In genomic region chr12:19107750-19108149, GRCh38 we compare ENCODE assay signal across 23 cellular contexts. TPM values are rescaled to one million over a fixed set of nuclear protein-coding genes. Genes with fewer than 3 reads are reported as not detected.
A peak's percentile ranks its signal among the peaks of the same experiment; 100 is the strongest.
DNase-seq lines count a peak whose midpoint lies in the region; ATAC-seq and TF ChIP-seq lines count a peak whose summit lies in the region.
"Had no signal": no experiment of that assay in that cellular context is flagged by ENCODE, and none has a peak within 500 bp of the region (broad histone marks: within the 10 kb centered on the region; RNA-seq: fewer than 3 reads in every experiment).

No MANE protein-coding gene starts in this region.

- no peak overlapping the region for H2BK15ac ChIP-seq in mesenchymal stem cell (ENCODE audit: low read depth, poor library complexity, severe bottlenecking)

- no peak overlapping the region for H4K91ac ChIP-seq in mesenchymal stem cell (ENCODE audit: low read length)
- H4K91ac ChIP-seq in trophoblast cell (ENCODE audit: low read depth, low read length) = no peak overlapping the region

- H2BK5ac ChIP-seq in mesenchymal stem cell (ENCODE audit: low read depth, low read length, poor library complexity, severe bottlenecking) (no peak overlapping the region), trophoblast cell (ENCODE audit: low read depth, low read length, poor library complexity) (no peak overlapping the region)

- H3K4me3 ChIP-seq in GM23338 (no peak overlapping the region), mesenchymal stem cell (ENCODE audit: insufficient read depth in 1 of 2, low read depth in 1 of 2, low read length in 2 of 2) (no peak overlapping the region), trophoblast cell (ENCODE audit: low read depth, low read length) (peak overlapping the region; percentile 7)
- H3K4me3 ChIP-seq: A549; BLaER1 treated with 17β-estradiol and CSF1 and Interleukin-3, amounts not matched to agents 10 nM and 100 nM had no signal

- H3K27ac Mint-ChIP-seq in GM23338 = no peak overlapping the region
- H3K27ac Mint-ChIP-seq in WTC11 = no peak overlapping the region
- H3K27ac Mint-ChIP-seq: B cell; CD4-positive, alpha-beta T cell; CD8-positive, alpha-beta T cell had no signal

- no peaks in the 10 kb centered on the region for H3K36me3 ChIP-seq in GM23338 (ENCODE audit: insufficient read depth)
- no peaks in the 10 kb centered on the region for H3K36me3 ChIP-seq in mesenchymal stem cell (ENCODE audit: control insufficient read depth in 1 of 2, insufficient read depth in 2 of 2, low read depth in 1 of 2, low read length in 2 of 2)
- no peaks in the 10 kb centered on the region for H3K36me3 ChIP-seq in trophoblast cell (ENCODE audit: control insufficient read depth in 1 of 2, insufficient read depth in 2 of 2, low read length in 2 of 2)
- H3K36me3 ChIP-seq: BLaER1 treated with 17β-estradiol and CSF1 and Interleukin-3, amounts not matched to agents 10 nM and 100 nM had no signal

- H4K20me1 ChIP-seq in GM23338 (replicated peaks; ENCODE audit: insufficient read depth) = no peaks in the 10 kb centered on the region
- H4K20me1 ChIP-seq: BLaER1 treated with 17β-estradiol and CSF1 and Interleukin-3, amounts not matched to agents 10 nM and 100 nM had no signal

- H2AK5ac ChIP-seq in mesenchymal stem cell (ENCODE audit: low read length, severe bottlenecking) = no peak overlapping the region
- H2AK5ac ChIP-seq in trophoblast cell (ENCODE audit: low read length) = no peak overlapping the region

- no peak overlapping the region for H2BK12ac ChIP-seq in mesenchymal stem cell (ENCODE audit: low read length in 2 of 2)
- no peak overlapping the region for H2BK12ac ChIP-seq in trophoblast cell (ENCODE audit: low read length)

- H3F3A ChIP-seq in GM23338 (replicated peaks; ENCODE audit: low read depth) = no peaks in the 10 kb centered on the region

- DNase-seq in GM23338 (ENCODE audit: low spot score) (no peak), WTC11 (ENCODE audit: low spot score) (peak; percentile 12), mesenchymal stem cell (no peak), trophoblast cell (peak in 1 of 2 donors; percentile 15), GDM1 (lab: John Stamatoyannopoulos, UW) (no peak), inferior parietal cortex (ENCODE audit: extremely low spot score) (no peak), SKM-1 (lab: John Stamatoyannopoulos, UW; ENCODE audit: unreplicated experiment) (no peak)
- DNase-seq in stimulated activated CD4-positive, alpha-beta T cell treated with anti-CD3 and anti-CD28 coated beads, Interleukin-15, amount 100 ng/mL, for 24 hours = no peak
- DNase-seq: AML-193; Caco-2; Calu3; CD4-positive, alpha-beta T cell; CD8-positive, alpha-beta T cell; DMS53; DMS79; DND-41; EL; GF-D8 had no signal

- H3K18ac ChIP-seq in mesenchymal stem cell (ENCODE audit: low read depth in 1 of 2, low read length in 2 of 2) = no peak overlapping the region
- H3K18ac ChIP-seq in trophoblast cell (ENCODE audit: low read length) = no peak overlapping the region

- TF ChIP-seq CTCF in GM23338 (conservative IDR thresholded peaks at IDR 0.05; ENCODE audit: low read depth in 2 of 2) = no peak
- TF ChIP-seq CTCF in WTC11 (IDR thresholded peaks at IDR 0.05) = no peak

- H3K4me1 ChIP-seq in GM23338 (ENCODE audit: insufficient read depth) = peaks cover 12% of the 10 kb centered on the region
- peaks cover 2% of the 10 kb centered on the region for H3K4me1 ChIP-seq in mesenchymal stem cell (ENCODE audit: control insufficient read depth, insufficient read depth, low read depth, low read length)
- no peaks in the 10 kb centered on the region for H3K4me1 ChIP-seq in trophoblast cell (ENCODE audit: control insufficient read depth in 1 of 2, insufficient read depth in 2 of 2, low read length in 2 of 2)
- H3K4me1 ChIP-seq: A549; BLaER1 treated with 17β-estradiol and CSF1 and Interleukin-3, amounts not matched to agents 10 nM and 100 nM; Caco-2 had no signal

- no peak overlapping the region for H3K4ac ChIP-seq in mesenchymal stem cell (ENCODE audit: low read depth in 1 of 2, low read length in 2 of 2)
- no peak overlapping the region for H3K4ac ChIP-seq in trophoblast cell (ENCODE audit: low read depth, low read length)

- no peak overlapping the region for H3K4me3 Mint-ChIP-seq in GM23338
- no peak overlapping the region for H3K4me3 Mint-ChIP-seq in WTC11
- H3K4me3 Mint-ChIP-seq: B cell; CD4-positive, alpha-beta T cell; CD8-positive, alpha-beta T cell had no signal

- H4K8ac ChIP-seq in mesenchymal stem cell (ENCODE audit: low read length) (peak overlapping the region; percentile 60), trophoblast cell (ENCODE audit: low read depth, low read length) (no peak overlapping the region)

- no peaks in the 10 kb centered on the region for H3K9me2 ChIP-seq in GM23338 (ENCODE audit: insufficient read depth)

- H4K12ac ChIP-seq in trophoblast cell (ENCODE audit: low read depth, low read length) = no peak overlapping the region

- H3K79me1 ChIP-seq in mesenchymal stem cell (replicated peaks; ENCODE audit: low read length, poor library complexity, severe bottlenecking) (no peaks in the 10 kb centered on the region), trophoblast cell (ENCODE audit: low read length) (no peaks in the 10 kb centered on the region)

- POLR2A ChIA-PET in WTC11 (lab: Charles Lee) = no interaction called here

- H3K9me3 Mint-ChIP-seq in GM23338 (no peaks in the 10 kb centered on the region), WTC11 (no peaks in the 10 kb centered on the region)
- H3K9me3 Mint-ChIP-seq: CD4-positive, alpha-beta T cell; CD8-positive, alpha-beta T cell had no signal

- H3K14ac ChIP-seq in mesenchymal stem cell (ENCODE audit: low read length in 2 of 2) (no peak overlapping the region), trophoblast cell (ENCODE audit: low read length) (no peak overlapping the region)

- no peaks in the 10 kb centered on the region for H3K9me3 ChIP-seq in mesenchymal stem cell (ENCODE audit: control insufficient read depth, low read length)
- H3K9me3 ChIP-seq in trophoblast cell (ENCODE audit: insufficient read depth, low read depth, low read length) = no peaks in the 10 kb centered on the region
- H3K9me3 ChIP-seq: A549, Caco-2 had no signal

- H3K9ac ChIP-seq in mesenchymal stem cell (ENCODE audit: low read length) = no peak overlapping the region
- no peak overlapping the region for H3K9ac ChIP-seq in trophoblast cell (ENCODE audit: low read length)
- H3K9ac ChIP-seq: BLaER1 treated with 17β-estradiol and CSF1 and Interleukin-3, amounts not matched to agents 10 nM and 100 nM had no signal

- H2AFZ ChIP-seq in GM23338 (peak overlapping the region; percentile 40; the same call in 1 of the 2 replicates), mesenchymal stem cell (ENCODE audit: low read depth, low read length) (no peak overlapping the region), trophoblast cell (ENCODE audit: insufficient read depth, low read length, poor library complexity) (no peak overlapping the region)

- H3K4me2 ChIP-seq in GM23338 = no peak overlapping the region
- no peak overlapping the region for H3K4me2 ChIP-seq in mesenchymal stem cell (ENCODE audit: low read length, poor library complexity, severe bottlenecking)
- no peak overlapping the region for H3K4me2 ChIP-seq in trophoblast cell (ENCODE audit: low read length)
- H3K4me2 ChIP-seq: A549; BLaER1 treated with 17β-estradiol and CSF1 and Interleukin-3, amounts not matched to agents 10 nM and 100 nM had no signal

- H3K4me1 Mint-ChIP-seq in GM23338 = peaks cover 11% of the 10 kb centered on the region; the same call in 2 of the 3 replicates
- peaks cover 20% of the 10 kb centered on the region for H3K4me1 Mint-ChIP-seq in WTC11
- H3K4me1 Mint-ChIP-seq: B cell had no signal

- H3K36me3 Mint-ChIP-seq in GM23338 (ENCODE audit: low read depth) = no peaks in the 10 kb centered on the region
- no peaks in the 10 kb centered on the region for H3K36me3 Mint-ChIP-seq in WTC11
- H3K36me3 Mint-ChIP-seq: CD8-positive, alpha-beta T cell had no signal

- peaks cover 4% of the 10 kb centered on the region for H3K27me3 Mint-ChIP-seq in GM23338 (ENCODE audit: insufficient read depth, low read depth, poor library complexity)
- no peaks in the 10 kb centered on the region for H3K27me3 Mint-ChIP-seq in WTC11 (ENCODE audit: low read depth)
- H3K27me3 Mint-ChIP-seq: B cell; CD4-positive, alpha-beta T cell had no signal

- CTCF ChIA-PET in WTC11 (lab: Charles Lee) = interaction anchor here (0.6 kb wide), 1 partner anchor 469 kb away, joined by 4 read pairs; no protein-coding TSS in a partner anchor

- ATAC-seq in GM23338 (no peak), WTC11 (no peak; the same call in 1 of the 2 replicates)
- ATAC-seq: A549; CD8-positive, alpha-beta T cell had no signal

- WGBS in mesenchymal stem cell = 98% methylated on average over 23 of the region's 24 CpGs
- no CpG with 5 or more reads among the region's 24 CpGs for WGBS in trophoblast cell (ENCODE audit: extremely low coverage, insufficient coverage, insufficient read length)

- H3K79me2 ChIP-seq in GM23338 (replicated peaks; ENCODE audit: insufficient read depth) (no peaks in the 10 kb centered on the region), trophoblast cell (ENCODE audit: control insufficient read depth, insufficient read depth, low read length, poor library complexity) (no peaks in the 10 kb centered on the region)

- H3K27ac ChIP-seq in GM23338 (ENCODE audit: low read depth) = no peak overlapping the region
- no peak overlapping the region for H3K27ac ChIP-seq in mesenchymal stem cell (ENCODE audit: low read length, poor library complexity, severe bottlenecking)
- no peak overlapping the region for H3K27ac ChIP-seq in trophoblast cell (ENCODE audit: low read depth, low read length)
- H3K27ac ChIP-seq: 22Rv1; A549; BLaER1 treated with 17β-estradiol and CSF1 and Interleukin-3, amounts not matched to agents 10 nM and 100 nM; C4-2B had no signal

- H3K23ac ChIP-seq in mesenchymal stem cell (ENCODE audit: low read length in 2 of 2) = no peak overlapping the region
- H3K23ac ChIP-seq in trophoblast cell (ENCODE audit: low read length) = no peak overlapping the region

- H3K27me3 ChIP-seq in GM23338 (ENCODE audit: insufficient read depth) (no peaks in the 10 kb centered on the region), mesenchymal stem cell (ENCODE audit: control insufficient read depth in 1 of 2, insufficient read depth in 1 of 2, low read length in 2 of 2) (no peaks in the 10 kb centered on the region), trophoblast cell (ENCODE audit: insufficient read depth, low read length) (no peaks in the 10 kb centered on the region)
- H3K27me3 ChIP-seq: BLaER1 treated with 17β-estradiol and CSF1 and Interleukin-3, amounts not matched to agents 10 nM and 100 nM had no signal

- H2BK120ac ChIP-seq in mesenchymal stem cell (ENCODE audit: low read depth, low read length) (no peak overlapping the region), trophoblast cell (ENCODE audit: insufficient read depth, low read length, poor library complexity) (no peak overlapping the region)

TF ChIP-seq in GM23338, 12 proteins besides CTCF, POLR2A, EP300 and RAD21 (continues in another document):
- TF ChIP-seq POLR2AphosphoS5 (IDR thresholded peaks at IDR 0.05; ENCODE audit: low read depth) = no peak

RNA-seq across cellular contexts. Expression of gene PLEKHA5, which starts 21.8 kb away (rescaled TPM):
- total RNA-seq in GM23338 (2014; rRNA removed; shearing (Covaris generic)) = 81.8 and 82.8 TPM in 2 replicates
- polyA plus RNA-seq in GM23338 (2016; fragmentation: Nextera tagmentation; extraction: Ambion mirVana) = 79.9 and 112 TPM in 2 replicates
- total RNA-seq in WTC11 (2021) = 53.4 to 61.1 TPM (median 57.1 TPM) in 3 replicates
- polyA plus RNA-seq in mesenchymal stem cell (2013, experiment 1 of 2) = 31.9 TPM
- 31.0 TPM for polyA plus RNA-seq in mesenchymal stem cell (2013, experiment 2 of 2)
- polyA plus RNA-seq in trophoblast cell (2013) = 33.8 and 35.6 TPM in 2 replicates
